ENCODE assay signal across 1 cellular context in genomic region chr3:15647629-15648167, GRCh38.
TF ChIP-seq lines count a peak whose summit lies in the region.

No MANE protein-coding gene starts in this region.

TF ChIP-seq in SK-N-SH, 30 proteins besides CTCF, POLR2A, EP300 and RAD21 (continued from another document):
- TF ChIP-seq, protein P1, sequence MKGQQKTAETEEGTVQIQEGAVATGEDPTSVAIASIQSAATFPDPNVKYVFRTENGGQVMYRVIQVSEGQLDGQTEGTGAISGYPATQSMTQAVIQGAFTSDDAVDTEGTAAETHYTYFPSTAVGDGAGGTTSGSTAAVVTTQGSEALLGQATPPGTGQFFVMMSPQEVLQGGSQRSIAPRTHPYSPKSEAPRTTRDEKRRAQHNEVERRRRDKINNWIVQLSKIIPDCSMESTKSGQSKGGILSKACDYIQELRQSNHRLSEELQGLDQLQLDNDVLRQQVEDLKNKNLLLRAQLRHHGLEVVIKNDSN (IDR thresholded peaks at IDR 0.05; ENCODE audit: borderline replicate concordance, low read depth) = no peak
- TF ChIP-seq FOXM1 (IDR thresholded peaks at IDR 0.05; ENCODE audit: low read depth) (peak; percentile 44; the same call in 1 of the 2 replicates), GATA2 (CRISPR knock-in tag; IDR thresholded peaks at IDR 0.05) (no peak), IRF3 (IDR thresholded peaks at IDR 0.05; ENCODE audit: low read depth, low read length) (no peak), MEF2A (IDR thresholded peaks at IDR 0.05; ENCODE audit: borderline replicate concordance, low read depth) (peak; percentile 58; the same call in 1 of the 2 replicates), RFX5 (IDR thresholded peaks at IDR 0.05; ENCODE audit: low read length) (no peak)
- TF ChIP-seq, protein P2, sequence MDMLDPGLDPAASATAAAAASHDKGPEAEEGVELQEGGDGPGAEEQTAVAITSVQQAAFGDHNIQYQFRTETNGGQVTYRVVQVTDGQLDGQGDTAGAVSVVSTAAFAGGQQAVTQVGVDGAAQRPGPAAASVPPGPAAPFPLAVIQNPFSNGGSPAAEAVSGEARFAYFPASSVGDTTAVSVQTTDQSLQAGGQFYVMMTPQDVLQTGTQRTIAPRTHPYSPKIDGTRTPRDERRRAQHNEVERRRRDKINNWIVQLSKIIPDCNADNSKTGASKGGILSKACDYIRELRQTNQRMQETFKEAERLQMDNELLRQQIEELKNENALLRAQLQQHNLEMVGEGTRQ (IDR thresholded peaks at IDR 0.05; ENCODE audit: borderline replicate concordance, low read depth, low read length) = no peak
TF ChIP-seq in SK-N-SH: peak in this region for 12.
